Comparison of ENCODE assay signal across 8 cellular contexts in the genomic region with DNA sequence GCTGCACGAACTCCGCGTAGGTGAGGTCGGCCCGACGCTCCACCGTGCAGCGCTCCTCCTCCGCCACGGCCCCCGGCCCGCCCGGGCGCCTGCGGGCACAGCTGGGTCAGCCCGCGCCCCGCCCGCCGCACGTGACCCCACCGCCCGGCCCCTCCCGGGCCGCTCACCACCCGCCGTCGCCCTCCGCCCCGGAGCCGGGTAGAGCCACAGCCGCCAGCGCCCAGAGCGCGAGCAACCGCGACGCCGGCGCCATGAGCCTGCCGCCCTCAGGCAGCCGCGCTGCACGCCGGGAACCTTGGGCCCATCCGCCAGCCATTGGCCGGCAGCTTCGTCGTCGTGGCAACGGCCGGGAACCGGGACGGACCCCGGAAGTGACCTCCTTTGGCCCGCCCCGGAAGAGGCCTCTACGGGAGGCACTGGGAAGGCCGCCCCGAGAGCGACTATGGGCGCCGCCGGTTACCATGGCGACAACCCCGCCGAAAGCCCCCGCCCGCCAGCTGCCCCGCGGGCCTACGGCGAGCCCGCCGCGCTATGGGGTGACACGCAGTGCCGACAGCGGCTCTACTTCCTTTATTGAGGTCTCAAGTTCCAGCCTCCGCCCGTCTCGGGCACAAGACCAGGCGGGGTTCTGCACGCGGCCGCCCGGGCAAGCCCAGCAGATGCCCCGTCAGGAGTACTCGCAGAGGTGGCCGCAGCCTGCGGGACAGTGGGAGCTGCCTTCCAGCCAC. TPM values are rescaled to one million over a fixed set of nuclear protein-coding genes. Genes with fewer than 3 reads are reported as not detected.
DNase-seq lines count a peak whose midpoint lies in the region; ATAC-seq lines count a peak whose summit lies in the region.

A gene with protein sequence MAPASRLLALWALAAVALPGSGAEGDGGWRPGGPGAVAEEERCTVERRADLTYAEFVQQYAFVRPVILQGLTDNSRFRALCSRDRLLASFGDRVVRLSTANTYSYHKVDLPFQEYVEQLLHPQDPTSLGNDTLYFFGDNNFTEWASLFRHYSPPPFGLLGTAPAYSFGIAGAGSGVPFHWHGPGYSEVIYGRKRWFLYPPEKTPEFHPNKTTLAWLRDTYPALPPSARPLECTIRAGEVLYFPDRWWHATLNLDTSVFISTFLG (minus strand): TSS at position 268 of the 728 bp plus-strand sequence. CDS start 15 bp downstream, at position 253.

- DNase-seq in EH (ENCODE audit: low read depth) (peak; percentile 96), GOT3 (lab: John Stamatoyannopoulos, UW) (peak; percentile 87), M059J (ENCODE audit: low read depth) (peak; percentile 95), SHP77 (lab: John Stamatoyannopoulos, UW) (peak; percentile 90 to 97), fibroblast of peridontal ligament (ENCODE audit: extremely low read depth) (peak; percentile 89)
- peak; percentile 95 for DNase-seq in activated T-helper 9 cell treated with anti-CD3 and anti-CD28 coated beads, Interleukin-2, amount 50 U/mL, for 16 hours (ENCODE audit: low read depth)
- DNase-seq in natural killer cell treated with Interleukin-12 subunit alpha and Interleukin-12 subunit beta and Interleukin-15 and Interleukin-18, amount 100 ng/mL, for 72 hours (ENCODE audit: low spot score) = peak; percentile 98
- DNase-seq in stimulated activated naive CD4-positive, alpha-beta T cell (lab: John Stamatoyannopoulos, UW) = peak; percentile 85 to 95 (median 89)

- H3K36me3 Mint-ChIP-seq in natural killer cell treated with Interleukin-12 subunit alpha and Interleukin-12 subunit beta and Interleukin-15 and Interleukin-18, amount 100 ng/mL, for 72 hours = no peaks in the 10 kb centered on the region

- H3K4me1 Mint-ChIP-seq in natural killer cell treated with Interleukin-12 subunit alpha and Interleukin-12 subunit beta and Interleukin-15 and Interleukin-18, amount 100 ng/mL, for 72 hours (ENCODE audit: low read depth in 2 of 2) = peaks cover 9 to 11% of the 10 kb centered on the region in 2 donors

- ATAC-seq in natural killer cell treated with Interleukin-12 subunit alpha and Interleukin-12 subunit beta and Interleukin-15 and Interleukin-18, amount 100 ng/mL, for 72 hours = peak; percentile 83 to 88

- H3K9me3 Mint-ChIP-seq in natural killer cell treated with Interleukin-12 subunit alpha and Interleukin-12 subunit beta and Interleukin-15 and Interleukin-18, amount 100 ng/mL, for 72 hours = no peaks in the 10 kb centered on the region

- H3K27ac Mint-ChIP-seq in natural killer cell treated with Interleukin-12 subunit alpha and Interleukin-12 subunit beta and Interleukin-15 and Interleukin-18, amount 100 ng/mL, for 72 hours = peak within 1 kb of the TSS in 1 of 2 donors; percentile 44

- no peaks in the 10 kb centered on the region for H3K27me3 Mint-ChIP-seq in natural killer cell treated with Interleukin-12 subunit alpha and Interleukin-12 subunit beta and Interleukin-15 and Interleukin-18, amount 100 ng/mL, for 72 hours

- H3K4me3 Mint-ChIP-seq in natural killer cell treated with Interleukin-12 subunit alpha and Interleukin-12 subunit beta and Interleukin-15 and Interleukin-18, amount 100 ng/mL, for 72 hours = peak within 1 kb of the TSS; percentile 77

RNA-seq across cellular contexts. Expression of the gene that starts here (rescaled TPM):
- 57.8 and 68.5 TPM in 2 replicates for total RNA-seq in M059J (2014; rRNA removed; shearing (Covaris generic))
- total RNA-seq in natural killer cell treated with Interleukin-12 subunit alpha and Interleukin-12 subunit beta and Interleukin-15 and Interleukin-18, amount 100 ng/mL, for 72 hours = 10 to 100 TPM; 31.2 to 53.4 TPM

Comparison
In these comparisons a context has a peak if more than half of its experiments do, and no peak if none do; other contexts are left out.
1. Peak in every context shown above with its lines: DNase-seq and ATAC-seq.